Comparison of ENCODE assay signal across 1 cellular context in the genomic region with DNA sequence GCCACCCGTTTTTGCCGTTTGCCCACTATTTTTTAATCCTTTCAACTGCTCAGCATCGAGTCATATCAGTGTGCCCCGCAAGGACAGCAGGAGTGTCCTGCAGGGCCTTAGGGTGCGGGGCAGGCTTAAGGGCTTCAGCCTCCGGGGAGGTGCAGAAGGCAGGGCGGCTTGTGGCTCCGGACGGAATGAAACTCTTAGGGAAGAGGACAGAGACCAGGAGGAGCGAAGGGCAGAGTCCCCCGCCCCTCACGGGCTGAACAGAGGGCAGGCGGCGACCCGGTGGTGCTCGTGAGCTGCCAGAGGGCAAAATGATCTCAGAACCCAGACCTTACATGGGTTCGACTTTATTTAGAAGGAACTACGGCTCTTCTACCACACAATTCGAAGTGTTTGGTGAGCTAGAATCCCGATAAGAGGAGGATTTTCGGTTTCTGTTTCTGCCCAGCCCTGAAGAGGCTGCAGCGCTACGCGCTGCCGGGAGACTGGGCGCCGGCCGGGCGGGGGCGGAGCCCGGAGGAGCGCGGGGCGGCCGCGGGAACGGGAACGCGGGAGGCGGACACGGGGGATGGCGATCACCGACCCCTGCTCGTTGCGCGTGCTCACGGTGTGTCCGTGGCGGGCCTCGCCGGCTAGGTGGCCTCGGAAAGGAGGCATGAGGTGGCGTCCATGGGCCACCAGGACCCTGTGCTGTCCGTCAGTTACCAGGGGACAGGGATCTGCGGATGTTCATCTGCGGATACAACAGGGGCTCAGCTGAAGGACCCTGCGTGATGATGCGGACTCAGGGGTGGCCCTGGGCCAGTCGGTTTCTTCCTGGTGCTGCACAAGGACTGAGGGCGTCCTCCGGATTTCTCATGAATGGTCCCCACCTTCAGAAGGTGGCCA.
TF ChIP-seq lines count a peak whose summit lies in the region.

No MANE protein-coding gene starts in this region.

TF ChIP-seq in HepG2, 621 proteins besides CTCF, POLR2A, EP300 and RAD21 (continued from another document and continues in another):
- TF ChIP-seq ZBED4 (CRISPR knock-in tag; IDR thresholded peaks at IDR 0.05; ENCODE audit: borderline replicate concordance) (0 out of 2 replicates have a peak, but pooled peaks have one; percentile 29), CREM (IDR thresholded peaks at IDR 0.05) (no peak), CREM (CRISPR knock-in tag; IDR thresholded peaks at IDR 0.05) (no peak), ZNF883 (CRISPR knock-in tag; IDR thresholded peaks at IDR 0.05; ENCODE audit: not compliant biosample characterization) (peak; percentile 73), ZKSCAN1 (IDR thresholded peaks at IDR 0.05; ENCODE audit: low read length) (no peak), ZNF616 (CRISPR knock-in tag; IDR thresholded peaks at IDR 0.05; ENCODE audit: low read depth) (peak; percentile 62; the same call in 1 of the 2 replicates), TSC22D2 (CRISPR knock-in tag; IDR thresholded peaks at IDR 0.05; ENCODE audit: borderline replicate concordance) (no peak), ZNF225 (CRISPR knock-in tag; IDR thresholded peaks at IDR 0.05) (peak; percentile 88), ZNF768 (CRISPR knock-in tag; IDR thresholded peaks at IDR 0.05) (peak; percentile 56; the same call in 1 of the 2 replicates), PHF8 (CRISPR knock-in tag; IDR thresholded peaks at IDR 0.05) (peak; percentile 76), SIX1 (CRISPR knock-in tag; IDR thresholded peaks at IDR 0.05; ENCODE audit: borderline replicate concordance) (no peak), PCBP1 (IDR thresholded peaks at IDR 0.05; ENCODE audit: borderline replicate concordance, low read depth, low read length) (no peak), PHF21A (CRISPR knock-in tag; IDR thresholded peaks at IDR 0.05) (peak; percentile 65), GATAD2A (CRISPR knock-in tag; IDR thresholded peaks at IDR 0.05) (no peak), JARID2 (CRISPR knock-in tag; IDR thresholded peaks at IDR 0.05; ENCODE audit: insufficient replicate concordance) (no peak), ARID3A (IDR thresholded peaks at IDR 0.05; ENCODE audit: low read depth, low read length) (no peak), NFATC3 (CRISPR knock-in tag; IDR thresholded peaks at IDR 0.05) (no peak), HES4 (CRISPR knock-in tag; IDR thresholded peaks at IDR 0.05; ENCODE audit: borderline replicate concordance) (no peak; the same call in none of the 2 replicates), MED8 (CRISPR knock-in tag; IDR thresholded peaks at IDR 0.05; ENCODE audit: insufficient replicate concordance) (no peak), NR2F1 (CRISPR knock-in tag; IDR thresholded peaks at IDR 0.05) (peak in 1 of 2 experiments; percentile 22; a peak in 1 of 4 replicates), ZNF33A (CRISPR knock-in tag; IDR thresholded peaks at IDR 0.05; ENCODE audit: borderline replicate concordance) (no peak), U2AF1 (optimal IDR thresholded peaks at IDR 0.05; ENCODE audit: low read depth, low read length) (no peak), RARA (CRISPR knock-in tag; IDR thresholded peaks at IDR 0.05) (no peak), ZNF207 (IDR thresholded peaks at IDR 0.05; ENCODE audit: borderline replicate concordance) (no peak), ZNF180 (CRISPR knock-in tag; IDR thresholded peaks at IDR 0.05; ENCODE audit: borderline replicate concordance, low read depth) (no peak), FLYWCH1 (CRISPR knock-in tag; IDR thresholded peaks at IDR 0.05) (no peak)
- TF ChIP-seq, protein P1, sequence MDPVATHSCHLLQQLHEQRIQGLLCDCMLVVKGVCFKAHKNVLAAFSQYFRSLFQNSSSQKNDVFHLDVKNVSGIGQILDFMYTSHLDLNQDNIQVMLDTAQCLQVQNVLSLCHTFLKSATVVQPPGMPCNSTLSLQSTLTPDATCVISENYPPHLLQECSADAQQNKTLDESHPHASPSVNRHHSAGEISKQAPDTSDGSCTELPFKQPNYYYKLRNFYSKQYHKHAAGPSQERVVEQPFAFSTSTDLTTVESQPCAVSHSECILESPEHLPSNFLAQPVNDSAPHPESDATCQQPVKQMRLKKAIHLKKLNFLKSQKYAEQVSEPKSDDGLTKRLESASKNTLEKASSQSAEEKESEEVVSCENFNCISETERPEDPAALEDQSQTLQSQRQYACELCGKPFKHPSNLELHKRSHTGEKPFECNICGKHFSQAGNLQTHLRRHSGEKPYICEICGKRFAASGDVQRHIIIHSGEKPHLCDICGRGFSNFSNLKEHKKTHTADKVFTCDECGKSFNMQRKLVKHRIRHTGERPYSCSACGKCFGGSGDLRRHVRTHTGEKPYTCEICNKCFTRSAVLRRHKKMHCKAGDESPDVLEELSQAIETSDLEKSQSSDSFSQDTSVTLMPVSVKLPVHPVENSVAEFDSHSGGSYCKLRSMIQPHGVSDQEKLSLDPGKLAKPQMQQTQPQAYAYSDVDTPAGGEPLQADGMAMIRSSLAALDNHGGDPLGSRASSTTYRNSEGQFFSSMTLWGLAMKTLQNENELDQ (CRISPR knock-in tag; IDR thresholded peaks at IDR 0.05; ENCODE audit: borderline replicate concordance): no peak
- TF ChIP-seq, protein P2, sequence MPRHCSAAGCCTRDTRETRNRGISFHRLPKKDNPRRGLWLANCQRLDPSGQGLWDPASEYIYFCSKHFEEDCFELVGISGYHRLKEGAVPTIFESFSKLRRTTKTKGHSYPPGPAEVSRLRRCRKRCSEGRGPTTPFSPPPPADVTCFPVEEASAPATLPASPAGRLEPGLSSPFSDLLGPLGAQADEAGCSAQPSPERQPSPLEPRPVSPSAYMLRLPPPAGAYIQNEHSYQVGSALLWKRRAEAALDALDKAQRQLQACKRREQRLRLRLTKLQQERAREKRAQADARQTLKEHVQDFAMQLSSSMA (CRISPR knock-in tag; IDR thresholded peaks at IDR 0.05): peak; percentile 68; the same call in 1 of the 2 replicates
- TF ChIP-seq, protein P3, sequence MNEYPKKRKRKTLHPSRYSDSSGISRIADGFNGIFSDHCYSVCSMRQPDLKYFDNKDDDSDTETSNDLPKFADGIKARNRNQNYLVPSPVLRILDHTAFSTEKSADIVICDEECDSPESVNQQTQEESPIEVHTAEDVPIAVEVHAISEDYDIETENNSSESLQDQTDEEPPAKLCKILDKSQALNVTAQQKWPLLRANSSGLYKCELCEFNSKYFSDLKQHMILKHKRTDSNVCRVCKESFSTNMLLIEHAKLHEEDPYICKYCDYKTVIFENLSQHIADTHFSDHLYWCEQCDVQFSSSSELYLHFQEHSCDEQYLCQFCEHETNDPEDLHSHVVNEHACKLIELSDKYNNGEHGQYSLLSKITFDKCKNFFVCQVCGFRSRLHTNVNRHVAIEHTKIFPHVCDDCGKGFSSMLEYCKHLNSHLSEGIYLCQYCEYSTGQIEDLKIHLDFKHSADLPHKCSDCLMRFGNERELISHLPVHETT (CRISPR knock-in tag; conservative IDR thresholded peaks at IDR 0.05): no peak
- TF ChIP-seq, protein P4, sequence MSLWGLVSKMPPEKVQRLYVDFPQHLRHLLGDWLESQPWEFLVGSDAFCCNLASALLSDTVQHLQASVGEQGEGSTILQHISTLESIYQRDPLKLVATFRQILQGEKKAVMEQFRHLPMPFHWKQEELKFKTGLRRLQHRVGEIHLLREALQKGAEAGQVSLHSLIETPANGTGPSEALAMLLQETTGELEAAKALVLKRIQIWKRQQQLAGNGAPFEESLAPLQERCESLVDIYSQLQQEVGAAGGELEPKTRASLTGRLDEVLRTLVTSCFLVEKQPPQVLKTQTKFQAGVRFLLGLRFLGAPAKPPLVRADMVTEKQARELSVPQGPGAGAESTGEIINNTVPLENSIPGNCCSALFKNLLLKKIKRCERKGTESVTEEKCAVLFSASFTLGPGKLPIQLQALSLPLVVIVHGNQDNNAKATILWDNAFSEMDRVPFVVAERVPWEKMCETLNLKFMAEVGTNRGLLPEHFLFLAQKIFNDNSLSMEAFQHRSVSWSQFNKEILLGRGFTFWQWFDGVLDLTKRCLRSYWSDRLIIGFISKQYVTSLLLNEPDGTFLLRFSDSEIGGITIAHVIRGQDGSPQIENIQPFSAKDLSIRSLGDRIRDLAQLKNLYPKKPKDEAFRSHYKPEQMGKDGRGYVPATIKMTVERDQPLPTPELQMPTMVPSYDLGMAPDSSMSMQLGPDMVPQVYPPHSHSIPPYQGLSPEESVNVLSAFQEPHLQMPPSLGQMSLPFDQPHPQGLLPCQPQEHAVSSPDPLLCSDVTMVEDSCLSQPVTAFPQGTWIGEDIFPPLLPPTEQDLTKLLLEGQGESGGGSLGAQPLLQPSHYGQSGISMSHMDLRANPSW (CRISPR knock-in tag; IDR thresholded peaks at IDR 0.05; ENCODE audit: borderline replicate concordance): no peak
- TF ChIP-seq, protein P5, sequence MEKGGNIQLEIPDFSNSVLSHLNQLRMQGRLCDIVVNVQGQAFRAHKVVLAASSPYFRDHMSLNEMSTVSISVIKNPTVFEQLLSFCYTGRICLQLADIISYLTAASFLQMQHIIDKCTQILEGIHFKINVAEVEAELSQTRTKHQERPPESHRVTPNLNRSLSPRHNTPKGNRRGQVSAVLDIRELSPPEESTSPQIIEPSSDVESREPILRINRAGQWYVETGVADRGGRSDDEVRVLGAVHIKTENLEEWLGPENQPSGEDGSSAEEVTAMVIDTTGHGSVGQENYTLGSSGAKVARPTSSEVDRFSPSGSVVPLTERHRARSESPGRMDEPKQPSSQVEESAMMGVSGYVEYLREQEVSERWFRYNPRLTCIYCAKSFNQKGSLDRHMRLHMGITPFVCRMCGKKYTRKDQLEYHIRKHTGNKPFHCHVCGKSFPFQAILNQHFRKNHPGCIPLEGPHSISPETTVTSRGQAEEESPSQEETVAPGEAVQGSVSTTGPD (CRISPR knock-in tag; IDR thresholded peaks at IDR 0.05): no peak
- TF ChIP-seq, protein P6, sequence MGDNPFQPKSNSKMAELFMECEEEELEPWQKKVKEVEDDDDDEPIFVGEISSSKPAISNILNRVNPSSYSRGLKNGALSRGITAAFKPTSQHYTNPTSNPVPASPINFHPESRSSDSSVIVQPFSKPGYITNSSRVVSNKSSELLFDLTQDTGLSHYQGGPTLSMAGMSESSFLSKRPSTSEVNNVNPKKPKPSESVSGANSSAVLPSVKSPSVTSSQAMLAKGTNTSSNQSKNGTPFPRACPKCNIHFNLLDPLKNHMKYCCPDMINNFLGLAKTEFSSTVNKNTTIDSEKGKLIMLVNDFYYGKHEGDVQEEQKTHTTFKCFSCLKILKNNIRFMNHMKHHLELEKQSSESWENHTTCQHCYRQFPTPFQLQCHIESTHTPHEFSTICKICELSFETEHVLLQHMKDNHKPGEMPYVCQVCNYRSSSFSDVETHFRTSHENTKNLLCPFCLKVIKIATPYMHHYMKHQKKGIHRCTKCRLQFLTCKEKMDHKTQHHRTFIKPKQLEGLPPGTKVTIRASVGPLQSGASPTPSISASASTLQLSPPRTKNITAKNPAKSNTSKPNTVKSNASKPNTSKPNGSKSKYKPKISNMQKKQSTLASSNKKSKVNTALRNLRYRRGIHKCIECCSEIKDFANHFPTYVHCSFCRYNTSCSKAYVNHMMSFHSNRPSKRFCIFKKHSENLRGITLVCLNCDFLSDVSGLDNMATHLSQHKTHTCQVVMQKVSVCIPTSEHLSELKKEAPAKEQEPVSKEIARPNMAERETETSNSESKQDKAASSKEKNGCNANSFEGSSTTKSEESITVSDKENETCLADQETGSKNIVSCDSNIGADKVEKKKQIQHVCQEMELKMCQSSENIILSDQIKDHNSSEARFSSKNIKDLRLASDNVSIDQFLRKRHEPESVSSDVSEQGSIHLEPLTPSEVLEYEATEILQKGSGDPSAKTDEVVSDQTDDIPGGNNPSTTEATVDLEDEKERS (CRISPR knock-in tag; IDR thresholded peaks at IDR 0.05): no peak; the same call in 1 of the 2 replicates
